In genomic region chr1:150214099-150214756, GRCh38 we compare ENCODE assay signal across 8 cellular contexts. TPM values are rescaled to one million over a fixed set of nuclear protein-coding genes. Genes with fewer than 3 reads are reported as not detected.
A peak's percentile ranks its signal among the peaks of the same experiment; 100 is the strongest.
DNase-seq lines count a peak whose midpoint lies in the region; ATAC-seq and TF ChIP-seq lines count a peak whose summit lies in the region.
"Not testable (repeated sequence)": the region's sequence is repeated elsewhere in the genome, so short reads cannot be mapped to it uniquely, and the experiment has no call there.

No MANE protein-coding gene starts in this region.

- peaks cover 11% of the 10 kb centered on the region for H3K36me3 ChIP-seq in OCI-LY3 (replicated peaks; ENCODE audit: low read depth, low read length)
- peaks cover 0 to 12% (median 4%) of the 10 kb centered on the region in 9 donors for H3K36me3 ChIP-seq in heart left ventricle
- not testable (repeated sequence) for H3K36me3 ChIP-seq in sigmoid colon; urinary bladder (ENCODE audit: insufficient read depth)

- H2AFZ ChIP-seq in OCI-LY3 (ENCODE audit: low read depth, low read length), result peak overlapping the region; percentile 85; the same call in 1 of the 2 replicates

- H3K9ac ChIP-seq in OCI-LY3 (ENCODE audit: low read length), result peak overlapping the region; percentile 69

- not testable (repeated sequence) for ATAC-seq in activated T-cell treated with anti-CD3 and anti-CD28 coated beads, Interleukin-2, amount 50 U/mL, for 72 hours (replicated peaks in 1 of 2); heart left ventricle

- H3K27me3 Mint-ChIP-seq in activated T-cell treated with anti-CD3 and anti-CD28 coated beads, Interleukin-2, amount 50 U/mL, for 72 hours (ENCODE audit: low read depth); chondrocyte (ENCODE audit: low read depth): not testable (repeated sequence)

- intact Hi-C loops in heart left ventricle (cut with DNase I), result not testable (repeated sequence)
- intact Hi-C loops in sigmoid colon (cut with DNase I), result loop anchor here (5.0 kb wide), 1 partner anchor 53 kb away; the partner anchor contains the start of gene APH1A

- not testable (repeated sequence) for DNase-seq in GM12864 (ENCODE audit: low read depth); activated T-cell treated with anti-CD3 and anti-CD28 coated beads, Interleukin-2, amount 50 U/mL, for 72 hours; chondrocyte (ENCODE audit: low spot score); heart left ventricle; sigmoid colon

- TF ChIP-seq CTCF in GM12864 (IDR thresholded peaks at IDR 0.05; ENCODE audit: low read depth, low read length, missing control alignments), result peak; percentile 9
- TF ChIP-seq CTCF in OCI-LY3 (IDR thresholded peaks at IDR 0.05; ENCODE audit: low read depth, low read length); sigmoid colon (IDR thresholded peaks at IDR 0.05): not testable (repeated sequence)
- TF ChIP-seq CTCF in chondrocyte (IDR thresholded peaks at IDR 0.05), result peak; percentile 37
- TF ChIP-seq CTCF in heart left ventricle (IDR thresholded peaks at IDR 0.05), result peak in 2 of 12 donors; percentile 2 to 4

- H3K4me1 Mint-ChIP-seq in activated T-cell treated with anti-CD3 and anti-CD28 coated beads, Interleukin-2, amount 50 U/mL, for 72 hours (ENCODE audit: low read depth), result peaks cover 20% of the 10 kb centered on the region
- peaks cover 16% of the 10 kb centered on the region for H3K4me1 Mint-ChIP-seq in chondrocyte (ENCODE audit: low read depth)

- not testable (repeated sequence) for H4K20me1 ChIP-seq in OCI-LY3 (ENCODE audit: insufficient read depth, low read length)

- not testable (repeated sequence) for H3K9me3 ChIP-seq in OCI-LY3 (ENCODE audit: insufficient read depth, low read length); heart left ventricle; mononuclear cell (ENCODE audit: low read depth, low read length); sigmoid colon

- TF ChIP-seq EP300 in sigmoid colon (IDR thresholded peaks at IDR 0.05), result not testable (repeated sequence)

- H3K4me1 ChIP-seq in OCI-LY3 (ENCODE audit: low read length), result peaks cover 11% of the 10 kb centered on the region
- peaks cover 0 to 15% (median 4%) of the 10 kb centered on the region in 12 donors for H3K4me1 ChIP-seq in heart left ventricle
- peaks cover 13% of the 10 kb centered on the region for H3K4me1 ChIP-seq in mononuclear cell (ENCODE audit: insufficient read depth, low read length)
- H3K4me1 ChIP-seq in sigmoid colon; urinary bladder (ENCODE audit: insufficient read depth): not testable (repeated sequence)

- peak overlapping the region; percentile 73 for H3K4me2 ChIP-seq in OCI-LY3 (ENCODE audit: low read length)

- WGBS in heart left ventricle, 4 donors, result 76 to 81% (median 80%) methylated on average over 17 to 18 of the region's 18 CpGs
- WGBS in sigmoid colon, 2 donors, result 75 to 89% methylated on average over 18 of the region's 18 CpGs
- 66% methylated on average over 17 of the region's 18 CpGs for WGBS in urinary bladder

- H3K27me3 ChIP-seq in OCI-LY3 (ENCODE audit: low read depth, low read length); heart left ventricle; mononuclear cell (ENCODE audit: insufficient read depth, low read length); sigmoid colon: not testable (repeated sequence)

- not testable (repeated sequence) for H3K9me3 Mint-ChIP-seq in activated T-cell treated with anti-CD3 and anti-CD28 coated beads, Interleukin-2, amount 50 U/mL, for 72 hours; chondrocyte (ENCODE audit: low read depth)

- H3K27ac Mint-ChIP-seq in activated T-cell treated with anti-CD3 and anti-CD28 coated beads, Interleukin-2, amount 50 U/mL, for 72 hours, result peak overlapping the region; percentile 97
- peak overlapping the region; percentile 87 for H3K27ac Mint-ChIP-seq in chondrocyte (ENCODE audit: unreplicated experiment)

- H3K4me3 Mint-ChIP-seq in activated T-cell treated with anti-CD3 and anti-CD28 coated beads, Interleukin-2, amount 50 U/mL, for 72 hours, result peak overlapping the region; percentile 81 to 96
- H3K4me3 Mint-ChIP-seq in chondrocyte (ENCODE audit: unreplicated experiment), result peak overlapping the region; percentile 78

- not testable (repeated sequence) for H3K36me3 Mint-ChIP-seq in activated T-cell treated with anti-CD3 and anti-CD28 coated beads, Interleukin-2, amount 50 U/mL, for 72 hours (ENCODE audit: insufficient read depth in 2 of 2); chondrocyte (ENCODE audit: low read depth)

- not testable (repeated sequence) for H3K79me2 ChIP-seq in OCI-LY3 (ENCODE audit: low read length)

- H3K4me3 ChIP-seq in GM12864 (ENCODE audit: low read depth, low read length), result peak overlapping the region; percentile 49; the same call in 1 of the 2 replicates
- H3K4me3 ChIP-seq in OCI-LY3 (ENCODE audit: low read length), result peak overlapping the region; percentile 76
- peak overlapping the region in 11 of 12 donors; percentile 23 to 63 (median 53) for H3K4me3 ChIP-seq in heart left ventricle
- H3K4me3 ChIP-seq in mononuclear cell (ENCODE audit: low read length), result peak overlapping the region; percentile 50
- peak overlapping the region; percentile 26 to 51 (median 44) for H3K4me3 ChIP-seq in sigmoid colon
- H3K4me3 ChIP-seq in urinary bladder (ENCODE audit: low read depth, low read length), result peak overlapping the region; percentile 30

- peak overlapping the region; percentile 75 for H3K27ac ChIP-seq in OCI-LY3 (ENCODE audit: low read length)
- H3K27ac ChIP-seq in heart left ventricle, result peak overlapping the region; percentile 11 to 90 (median 84)
- H3K27ac ChIP-seq in sigmoid colon, result peak overlapping the region; percentile 82 to 86 (median 83)
- not testable (repeated sequence) for H3K27ac ChIP-seq in urinary bladder (ENCODE audit: low read depth)

- not testable (repeated sequence) for TF ChIP-seq POLR2A in heart left ventricle (IDR thresholded peaks at IDR 0.05); sigmoid colon (IDR thresholded peaks at IDR 0.05)

RNA-seq across cellular contexts. Expression of gene ANP32E, which starts 21.7 kb away (rescaled TPM):
- total RNA-seq in activated T-cell treated with anti-CD3 and anti-CD28 coated beads, Interleukin-2, amount 50 U/mL, for 72 hours, result 100 to 1,000 TPM; 151 to 157 TPM
- total RNA-seq in chondrocyte (34.5 to 46.0 TPM (median 40.2 TPM) in 3 replicates), heart left ventricle (10 to 100 TPM; 12.6 to 59.9 (median 33.6) TPM), mononuclear cell (38.8 TPM), sigmoid colon (10 to 100 TPM; 11.9 to 25.5 (median 20.1) TPM), urinary bladder (38.8 TPM)
- polyA plus RNA-seq in heart left ventricle (10 to 100 TPM; 25.3 to 43.6 TPM), sigmoid colon (10 to 100 TPM; 11.4 to 32.6 (median 11.8) TPM), urinary bladder (30.8 TPM)

RNA-seq across cellular contexts. Expression of gene CA14, which starts 43.3 kb away (rescaled TPM):
- total RNA-seq in activated T-cell treated with anti-CD3 and anti-CD28 coated beads, Interleukin-2, amount 50 U/mL, for 72 hours, result not detected
- total RNA-seq in chondrocyte (not detected in 3 replicates), heart left ventricle (10 to 100 TPM in 1 of 9 donors, 1 to 10 TPM in 7, under 1 TPM in 1; 0.56 to 16.5 (median 4.2) TPM), mononuclear cell (not detected), sigmoid colon (1 to 10 TPM; 1.4 to 4.3 (median 1.5) TPM), urinary bladder (0.37 TPM)
- polyA plus RNA-seq in heart left ventricle (10 to 100 TPM in 1 of 2 donors, 1 to 10 TPM in 1; 3.1 to 22.2 TPM), sigmoid colon (under 1 TPM in 1 of 3 donors, not detected in 2; 0.35 TPM), urinary bladder (1.9 TPM)

RNA-seq across cellular contexts. Expression of gene APH1A, which starts 54.6 kb away (rescaled TPM):
- total RNA-seq in activated T-cell treated with anti-CD3 and anti-CD28 coated beads, Interleukin-2, amount 50 U/mL, for 72 hours, result 100 to 1,000 TPM; 128 to 129 TPM
- total RNA-seq in chondrocyte (83.0 to 99.5 TPM (median 89.7 TPM) in 3 replicates), heart left ventricle (100 to 1,000 TPM in 1 of 9 donors, 10 to 100 TPM in 8; 50.1 to 102 (median 59.8) TPM), mononuclear cell (122 TPM), sigmoid colon (10 to 100 TPM; 44.6 to 59.2 (median 48.0) TPM), urinary bladder (73.0 TPM)
- polyA plus RNA-seq in heart left ventricle (10 to 100 TPM; 53.9 to 97.8 TPM), sigmoid colon (100 to 1,000 TPM; 134 to 228 (median 145) TPM), urinary bladder (114 TPM)

RNA-seq across cellular contexts. Expression of gene C1orf54, which starts 58.4 kb away (rescaled TPM):
- total RNA-seq in activated T-cell treated with anti-CD3 and anti-CD28 coated beads, Interleukin-2, amount 50 U/mL, for 72 hours, result 1 to 10 TPM; 1.9 to 2.8 TPM
- total RNA-seq in chondrocyte (29.0 to 31.9 TPM (median 31.0 TPM) in 3 replicates), heart left ventricle (10 to 100 TPM in 6 of 9 donors, 1 to 10 TPM in 3; 5.0 to 30.5 (median 10.7) TPM), mononuclear cell (13.9 TPM), sigmoid colon (10 to 100 TPM; 14.8 to 49.7 (median 39.4) TPM), urinary bladder (74.2 TPM)
- polyA plus RNA-seq in heart left ventricle (10 to 100 TPM; 18.5 to 20.9 TPM), sigmoid colon (10 to 100 TPM; 15.7 to 27.0 (median 23.8) TPM), urinary bladder (21.5 TPM)
